In the genomic region with DNA sequence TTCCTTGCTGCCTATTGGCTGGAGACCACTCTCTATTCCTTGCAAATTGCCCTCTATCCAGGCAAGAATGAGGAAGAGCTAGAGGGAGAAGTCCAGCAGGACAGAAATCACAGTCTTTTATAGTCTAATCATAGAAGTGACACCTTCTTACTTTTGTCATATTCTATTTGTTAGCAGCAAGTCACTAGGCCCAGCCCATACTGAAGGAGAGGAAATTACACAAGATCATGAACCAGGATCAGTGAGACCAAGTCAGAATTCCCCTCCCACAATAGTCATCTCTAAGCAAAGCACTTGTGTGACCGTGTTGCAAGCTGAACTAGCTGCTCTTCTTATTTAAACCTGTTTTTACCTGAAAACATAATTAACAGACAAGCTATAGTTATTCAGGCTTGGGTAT, we compare ENCODE assay signal across 1 cellular context.
TF ChIP-seq lines count a peak whose summit lies in the region.

No MANE protein-coding gene starts in this region.

TF ChIP-seq in GM12878, 131 proteins besides CTCF, POLR2A, EP300 and RAD21 (continued from another document):
- TF ChIP-seq, protein P1, sequence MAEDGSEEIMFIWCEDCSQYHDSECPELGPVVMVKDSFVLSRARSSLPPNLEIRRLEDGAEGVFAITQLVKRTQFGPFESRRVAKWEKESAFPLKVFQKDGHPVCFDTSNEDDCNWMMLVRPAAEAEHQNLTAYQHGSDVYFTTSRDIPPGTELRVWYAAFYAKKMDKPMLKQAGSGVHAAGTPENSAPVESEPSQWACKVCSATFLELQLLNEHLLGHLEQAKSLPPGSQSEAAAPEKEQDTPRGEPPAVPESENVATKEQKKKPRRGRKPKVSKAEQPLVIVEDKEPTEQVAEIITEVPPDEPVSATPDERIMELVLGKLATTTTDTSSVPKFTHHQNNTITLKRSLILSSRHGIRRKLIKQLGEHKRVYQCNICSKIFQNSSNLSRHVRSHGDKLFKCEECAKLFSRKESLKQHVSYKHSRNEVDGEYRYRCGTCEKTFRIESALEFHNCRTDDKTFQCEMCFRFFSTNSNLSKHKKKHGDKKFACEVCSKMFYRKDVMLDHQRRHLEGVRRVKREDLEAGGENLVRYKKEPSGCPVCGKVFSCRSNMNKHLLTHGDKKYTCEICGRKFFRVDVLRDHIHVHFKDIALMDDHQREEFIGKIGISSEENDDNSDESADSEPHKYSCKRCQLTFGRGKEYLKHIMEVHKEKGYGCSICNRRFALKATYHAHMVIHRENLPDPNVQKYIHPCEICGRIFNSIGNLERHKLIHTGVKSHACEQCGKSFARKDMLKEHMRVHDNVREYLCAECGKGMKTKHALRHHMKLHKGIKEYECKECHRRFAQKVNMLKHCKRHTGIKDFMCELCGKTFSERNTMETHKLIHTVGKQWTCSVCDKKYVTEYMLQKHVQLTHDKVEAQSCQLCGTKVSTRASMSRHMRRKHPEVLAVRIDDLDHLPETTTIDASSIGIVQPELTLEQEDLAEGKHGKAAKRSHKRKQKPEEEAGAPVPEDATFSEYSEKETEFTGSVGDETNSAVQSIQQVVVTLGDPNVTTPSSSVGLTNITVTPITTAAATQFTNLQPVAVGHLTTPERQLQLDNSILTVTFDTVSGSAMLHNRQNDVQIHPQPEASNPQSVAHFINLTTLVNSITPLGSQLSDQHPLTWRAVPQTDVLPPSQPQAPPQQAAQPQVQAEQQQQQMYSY (CRISPR knock-in tag; IDR thresholded peaks at IDR 0.05): no peak
- TF ChIP-seq MYC (IDR thresholded peaks at IDR 0.05; ENCODE audit: insufficient read depth, insufficient read length, insufficient replicate concordance, low read length, severe bottlenecking): no peak
- no peak for TF ChIP-seq JUNB (IDR thresholded peaks at IDR 0.05)
- TF ChIP-seq CREB1 (IDR thresholded peaks at IDR 0.05; ENCODE audit: low read depth): no peak
- TF ChIP-seq, protein P2, sequence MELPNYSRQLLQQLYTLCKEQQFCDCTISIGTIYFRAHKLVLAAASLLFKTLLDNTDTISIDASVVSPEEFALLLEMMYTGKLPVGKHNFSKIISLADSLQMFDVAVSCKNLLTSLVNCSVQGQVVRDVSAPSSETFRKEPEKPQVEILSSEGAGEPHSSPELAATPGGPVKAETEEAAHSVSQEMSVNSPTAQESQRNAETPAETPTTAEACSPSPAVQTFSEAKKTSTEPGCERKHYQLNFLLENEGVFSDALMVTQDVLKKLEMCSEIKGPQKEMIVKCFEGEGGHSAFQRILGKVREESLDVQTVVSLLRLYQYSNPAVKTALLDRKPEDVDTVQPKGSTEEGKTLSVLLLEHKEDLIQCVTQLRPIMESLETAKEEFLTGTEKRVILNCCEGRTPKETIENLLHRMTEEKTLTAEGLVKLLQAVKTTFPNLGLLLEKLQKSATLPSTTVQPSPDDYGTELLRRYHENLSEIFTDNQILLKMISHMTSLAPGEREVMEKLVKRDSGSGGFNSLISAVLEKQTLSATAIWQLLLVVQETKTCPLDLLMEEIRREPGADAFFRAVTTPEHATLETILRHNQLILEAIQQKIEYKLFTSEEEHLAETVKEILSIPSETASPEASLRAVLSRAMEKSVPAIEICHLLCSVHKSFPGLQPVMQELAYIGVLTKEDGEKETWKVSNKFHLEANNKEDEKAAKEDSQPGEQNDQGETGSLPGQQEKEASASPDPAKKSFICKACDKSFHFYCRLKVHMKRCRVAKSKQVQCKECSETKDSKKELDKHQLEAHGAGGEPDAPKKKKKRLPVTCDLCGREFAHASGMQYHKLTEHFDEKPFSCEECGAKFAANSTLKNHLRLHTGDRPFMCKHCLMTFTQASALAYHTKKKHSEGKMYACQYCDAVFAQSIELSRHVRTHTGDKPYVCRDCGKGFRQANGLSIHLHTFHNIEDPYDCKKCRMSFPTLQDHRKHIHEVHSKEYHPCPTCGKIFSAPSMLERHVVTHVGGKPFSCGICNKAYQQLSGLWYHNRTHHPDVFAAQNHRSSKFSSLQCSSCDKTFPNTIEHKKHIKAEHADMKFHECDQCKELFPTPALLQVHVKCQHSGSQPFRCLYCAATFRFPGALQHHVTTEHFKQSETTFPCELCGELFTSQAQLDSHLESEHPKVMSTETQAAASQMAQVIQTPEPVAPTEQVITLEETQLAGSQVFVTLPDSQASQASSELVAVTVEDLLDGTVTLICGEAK (IDR thresholded peaks at IDR 0.05; ENCODE audit: borderline replicate concordance): no peak
- TF ChIP-seq MEF2A (IDR thresholded peaks at IDR 0.05; ENCODE audit: insufficient read depth, low read depth, low read length): no peak
- TF ChIP-seq ETV6 (conservative IDR thresholded peaks at IDR 0.05 in 1 of 2, IDR thresholded peaks at IDR 0.05 in 1 of 2; ENCODE audit: borderline replicate concordance in 1 of 2, low read depth in 1 of 2): no peak
- no peak for TF ChIP-seq ZNF384 (IDR thresholded peaks at IDR 0.05; ENCODE audit: borderline replicate concordance, low read depth, low read length)
- TF ChIP-seq STAT3 (IDR thresholded peaks at IDR 0.05; ENCODE audit: low read depth, low read length): no peak
- TF ChIP-seq CEBPB (IDR thresholded peaks at IDR 0.05; ENCODE audit: borderline replicate concordance in 1 of 2, low read depth in 2 of 2, low read length in 2 of 2): no peak
- TF ChIP-seq YY1 (IDR thresholded peaks at IDR 0.05; ENCODE audit: low read depth, low read length): no peak
TF ChIP-seq in GM12878: peak in this region for 0.
